Comparison of ENCODE assay signal across 37 cellular contexts in the genomic region with DNA sequence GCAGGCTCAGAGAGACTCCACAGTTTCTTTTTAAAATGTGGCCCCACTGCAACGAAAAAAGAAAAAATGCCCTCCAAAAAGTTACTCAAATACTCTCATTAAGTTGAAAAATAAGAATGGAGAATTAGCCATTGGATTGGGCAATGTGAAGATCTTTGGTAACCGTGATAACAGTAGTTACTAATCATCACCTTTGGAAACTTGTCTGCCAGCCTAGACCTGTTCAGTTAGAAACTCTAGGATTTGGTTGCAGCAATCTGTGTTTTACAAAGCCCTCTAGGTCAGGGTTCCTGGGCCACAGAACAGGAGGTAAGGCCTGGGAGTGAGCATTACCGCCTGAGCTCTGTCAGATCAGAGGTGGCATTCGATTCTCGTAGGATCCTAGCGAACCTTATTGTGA.
"Had no signal": no experiment of that assay in that cellular context is flagged by ENCODE, and none has a peak within 500 bp of the region (broad histone marks: within the 10 kb centered on the region; RNA-seq: fewer than 3 reads in every experiment).

No MANE protein-coding gene starts in this region.

- H3K27ac ChIP-seq: adrenal gland, body of pancreas, brain microvascular endothelial cell, breast epithelium, cardiac muscle cell, VCaP had no signal

- FAIRE-seq: astrocyte, TTC549 had no signal

- H3K36me3 ChIP-seq: brain microvascular endothelial cell, breast epithelium had no signal

- ATAC-seq: activated CD4-positive, alpha-beta T cell treated with anti-CD3 and anti-CD28 coated beads for 36 hours; activated CD4-positive, CD25-positive, alpha-beta regulatory T cell treated with anti-CD3 and anti-CD28 coated beads, Interleukin-2, amount 50 U/mL, for 24 hours; activated naive CD4-positive, alpha-beta T cell treated with anti-CD3 and anti-CD28 coated beads, Interleukin-2, amount 50 U/mL, for 72 hours; body of pancreas; T-cell had no signal

- H3K27ac Mint-ChIP-seq: activated CD4-positive, alpha-beta memory T cell treated with anti-CD3 and anti-CD28 coated beads for 36 hours; activated CD4-positive, alpha-beta T cell treated with anti-CD3 and anti-CD28 coated beads for 36 hours; activated naive CD4-positive, alpha-beta T cell treated with anti-CD3 and anti-CD28 coated beads for 36 hours; activated naive CD4-positive, alpha-beta T cell treated with anti-CD3 and anti-CD28 coated beads, Interleukin-2, amount 50 U/mL, for 72 hours; activated naive CD8-positive, alpha-beta T cell treated with anti-CD3 and anti-CD28 coated beads for 36 hours; activated T-helper 2 cell treated with anti-CD3 and anti-CD28 coated beads, Interferon-gamma antibody, Interleukin-2, Interleukin-4, amounts not matched to agents 10 μg/mL and 5 μg/mL and 100 μg/mL, durations not matched to agents 14 hours and 24 hours and 36 hours; T-cell; T-helper 1 cell treated with Interleukin-12 subunit alpha and Interleukin-12 subunit beta and Interleukin-4 antibody, amounts not matched to agents 30 μg/mL and 1 μg/mL, for 36 hours; T-helper 2 cell treated with Interferon-gamma antibody and Interleukin-4, amounts not matched to agents 5 μg/mL and 100 μg/mL, for 36 hours had no signal

- H3K36me3 Mint-ChIP-seq: activated naive CD4-positive, alpha-beta T cell treated with anti-CD3 and anti-CD28 coated beads, Interleukin-2, amount 50 U/mL, for 72 hours had no signal

- H3K4me3 ChIP-seq: adrenal gland, body of pancreas, breast epithelium, cardiac muscle cell had no signal

- H3K27me3 Mint-ChIP-seq: activated CD4-positive, alpha-beta memory T cell treated with anti-CD3 and anti-CD28 coated beads for 36 hours; activated CD4-positive, alpha-beta T cell treated with anti-CD3 and anti-CD28 coated beads for 36 hours; activated CD4-positive, alpha-beta T cell treated with anti-CD3 and anti-CD28 coated beads, Interleukin-2, amount 10 ng/mL, durations not matched to agents 7 days and 5 days; activated naive CD8-positive, alpha-beta T cell treated with anti-CD3 and anti-CD28 coated beads for 36 hours; central memory CD8-positive, alpha-beta T cell; T-cell had no signal

- H3K27me3 ChIP-seq: adrenal gland, body of pancreas, brain microvascular endothelial cell, breast epithelium, cardiac muscle cell had no signal

- H3K4me1 ChIP-seq: body of pancreas, breast epithelium had no signal

- DNase-seq: activated CD4-positive, alpha-beta memory T cell treated with anti-CD3 and anti-CD28 coated beads for 36 hours; activated CD4-positive, alpha-beta T cell treated with anti-CD3 and anti-CD28 coated beads for 1 hour; activated CD4-positive, alpha-beta T cell treated with anti-CD3 and anti-CD28 coated beads for 36 hours; activated CD4-positive, alpha-beta T cell treated with anti-CD3 and anti-CD28 coated beads for 48 hours; activated CD4-positive, alpha-beta T cell treated with anti-CD3 and anti-CD28 coated beads, Interleukin-2, amount 10 ng/mL, durations not matched to agents 7 days and 5 days; activated CD4-positive, CD25-positive, alpha-beta regulatory T cell; activated CD8-positive, alpha-beta memory T cell treated with anti-CD3 and anti-CD28 coated beads, Interleukin-2, amount 50 U/mL, for 4 hours; activated effector memory CD4-positive, alpha-beta T cell treated with Interleukin-2 at 50 U/mL for 16 hours; activated gamma-delta T cell; activated naive CD4-positive, alpha-beta T cell; activated naive CD4-positive, alpha-beta T cell treated with anti-CD3 and anti-CD28 coated beads for 36 hours; activated naive CD4-positive, alpha-beta T cell treated with anti-CD3 and anti-CD28 coated beads, Interleukin-2, amount 50 U/mL, for 16 hours; activated naive CD8-positive, alpha-beta T cell treated with anti-CD3 and anti-CD28 coated beads for 36 hours; activated T-cell treated with anti-CD3 and anti-CD28 coated beads for 4 hours; activated T-cell treated with anti-CD3 and anti-CD28 coated beads, Interleukin-2, amount 50 U/mL, for 1 hour; activated T-cell treated with anti-CD3 and anti-CD28 coated beads, Interleukin-2, amount 50 U/mL, for 48 hours; adrenal gland; amniotic stem cell; aorta; body of pancreas; brain microvascular endothelial cell; caudate nucleus; cerebellar nuclear complex; T-cell; T-helper 2 cell; T-helper 9 cell had no signal

- H3K9me3 Mint-ChIP-seq: activated CD4-positive, alpha-beta memory T cell treated with anti-CD3 and anti-CD28 coated beads for 36 hours; activated CD4-positive, alpha-beta T cell treated with anti-CD3 and anti-CD28 coated beads, Interleukin-2, amount 10 ng/mL, durations not matched to agents 7 days and 5 days; activated naive CD4-positive, alpha-beta T cell treated with anti-CD3 and anti-CD28 coated beads for 36 hours; activated naive CD4-positive, alpha-beta T cell treated with anti-CD3 and anti-CD28 coated beads, Interleukin-2, amount 50 U/mL, for 72 hours; activated naive CD8-positive, alpha-beta T cell treated with anti-CD3 and anti-CD28 coated beads for 36 hours; activated T-helper 2 cell treated with anti-CD3 and anti-CD28 coated beads, Interferon-gamma antibody, Interleukin-2, Interleukin-4, amounts not matched to agents 10 μg/mL and 5 μg/mL and 100 μg/mL, durations not matched to agents 14 hours and 24 hours and 36 hours; central memory CD8-positive, alpha-beta T cell; T-cell; T-helper 1 cell treated with Interleukin-12 subunit alpha and Interleukin-12 subunit beta and Interleukin-4 antibody, amounts not matched to agents 30 μg/mL and 1 μg/mL, for 36 hours; T-helper 2 cell treated with Interferon-gamma antibody and Interleukin-4, amounts not matched to agents 5 μg/mL and 100 μg/mL, for 36 hours had no signal

- H3K4me3 Mint-ChIP-seq: activated CD4-positive, alpha-beta memory T cell treated with anti-CD3 and anti-CD28 coated beads for 36 hours; activated CD4-positive, alpha-beta T cell treated with anti-CD3 and anti-CD28 coated beads for 36 hours; activated CD4-positive, alpha-beta T cell treated with anti-CD3 and anti-CD28 coated beads, Interleukin-2, amount 10 ng/mL, durations not matched to agents 7 days and 5 days; activated naive CD4-positive, alpha-beta T cell treated with anti-CD3 and anti-CD28 coated beads for 36 hours; activated naive CD8-positive, alpha-beta T cell treated with anti-CD3 and anti-CD28 coated beads for 36 hours; central memory CD8-positive, alpha-beta T cell; T-cell; T-helper 1 cell treated with Interleukin-12 subunit alpha and Interleukin-12 subunit beta and Interleukin-4 antibody, amounts not matched to agents 30 μg/mL and 1 μg/mL, for 36 hours; T-helper 2 cell treated with Interferon-gamma antibody and Interleukin-4, amounts not matched to agents 5 μg/mL and 100 μg/mL, for 36 hours had no signal

- H3K4me1 Mint-ChIP-seq: activated CD4-positive, alpha-beta T cell treated with anti-CD3 and anti-CD28 coated beads for 36 hours; activated CD4-positive, alpha-beta T cell treated with anti-CD3 and anti-CD28 coated beads, Interleukin-2, amount 10 ng/mL, durations not matched to agents 7 days and 5 days; activated naive CD8-positive, alpha-beta T cell treated with anti-CD3 and anti-CD28 coated beads for 36 hours; central memory CD8-positive, alpha-beta T cell; T-cell had no signal
